26 cellular contexts compared by ENCODE assay signal in the genomic region with DNA sequence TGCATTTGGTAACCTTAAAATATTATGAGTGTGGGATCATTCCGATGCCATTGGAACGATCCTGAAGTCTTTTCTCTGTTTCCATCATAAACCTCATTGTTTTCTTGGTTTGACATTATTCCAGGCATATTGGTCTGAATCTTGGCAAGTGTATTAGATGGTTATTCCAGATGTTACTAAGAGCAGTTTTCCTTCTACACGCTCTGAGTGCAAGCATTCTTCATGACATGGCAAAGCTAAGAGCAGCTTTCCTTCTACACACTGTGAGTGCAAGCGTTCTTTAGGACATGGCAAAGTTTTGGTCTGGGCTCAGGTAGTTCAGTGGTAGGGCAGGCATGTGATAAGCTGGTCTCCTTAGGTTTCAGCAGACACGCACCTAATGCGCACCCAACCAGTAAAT. TPM values are rescaled to one million over a fixed set of nuclear protein-coding genes. Genes with fewer than 3 reads are reported as not detected.
"Had no signal": no experiment of that assay in that cellular context is flagged by ENCODE, and none has a peak within 500 bp of the region (broad histone marks: within the 10 kb centered on the region; RNA-seq: fewer than 3 reads in every experiment).

No MANE protein-coding gene starts in this region.

- H3K36me3 Mint-ChIP-seq: immature natural killer cell; naive thymus-derived CD4-positive, alpha-beta T cell; natural killer cell treated with Interleukin-12 subunit alpha and Interleukin-12 subunit beta and Interleukin-15 and Interleukin-18, amount 100 ng/mL, for 72 hours; stimulated activated effector memory CD8-positive, alpha-beta T cell treated with anti-CD3 and anti-CD28 coated beads, Interleukin-12 subunit alpha, Interleukin-12 subunit beta, amount 100 ng/mL, for 72 hours; type B pancreatic cell had no signal

- H3K4me1 ChIP-seq: parathyroid adenoma, psoas muscle, spleen, uterus had no signal

- H3K9me3 Mint-ChIP-seq: immature natural killer cell; natural killer cell treated with Interleukin-12 subunit alpha and Interleukin-12 subunit beta and Interleukin-15 and Interleukin-18, amount 100 ng/mL, for 72 hours; neural crest cell; stimulated activated effector memory CD8-positive, alpha-beta T cell treated with anti-CD3 and anti-CD28 coated beads, Interleukin-12 subunit alpha, Interleukin-12 subunit beta, amount 100 ng/mL, for 72 hours; stimulated activated naive CD8-positive, alpha-beta T cell treated with anti-CD3 and anti-CD28 coated beads, Interleukin-15, Interleukin-2, amounts not matched to agents 100 ng/mL and 50 ng/mL, for 24 hours; type B pancreatic cell had no signal

- DNase-seq: heart left ventricle; hypothalamus; immature natural killer cell; kidney; mesendoderm; midbrain; mucosa of descending colon; naive thymus-derived CD4-positive, alpha-beta T cell; nucleus accumbens; psoas muscle; sigmoid colon; small intestine; spleen; stimulated activated CD4-positive, alpha-beta T cell treated with anti-CD3 and anti-CD28 coated beads, Interleukin-4, amount 100 ng/mL, for 24 hours; stimulated activated naive CD4-positive, alpha-beta T cell; substantia nigra; uterus had no signal

- H3K4me3 ChIP-seq: heart left ventricle, lung, mucosa of descending colon, psoas muscle, sigmoid colon, spleen, tibial nerve, uterus had no signal

- H3K36me3 ChIP-seq: heart left ventricle, sigmoid colon, spleen, tibial nerve, uterus had no signal

- H3K27me3 ChIP-seq: heart left ventricle, sigmoid colon, tibial nerve, uterus had no signal

- H3K9me3 ChIP-seq: heart left ventricle, mucosa of descending colon, psoas muscle, sigmoid colon, spleen, tibial nerve, uterus had no signal

- H3K27ac Mint-ChIP-seq: immature natural killer cell; naive thymus-derived CD4-positive, alpha-beta T cell; natural killer cell treated with Interleukin-12 subunit alpha and Interleukin-12 subunit beta and Interleukin-15 and Interleukin-18, amount 100 ng/mL, for 72 hours; stimulated activated effector memory CD8-positive, alpha-beta T cell treated with anti-CD3 and anti-CD28 coated beads, Interleukin-12 subunit alpha, Interleukin-12 subunit beta, amount 100 ng/mL, for 72 hours; stimulated activated naive CD8-positive, alpha-beta T cell treated with anti-CD3 and anti-CD28 coated beads, Interleukin-15, Interleukin-2, amounts not matched to agents 100 ng/mL and 50 ng/mL, for 24 hours; type B pancreatic cell had no signal

- ATAC-seq: mucosa of descending colon; naive thymus-derived CD4-positive, alpha-beta T cell had no signal

- H3K4me1 Mint-ChIP-seq: immature natural killer cell; naive thymus-derived CD4-positive, alpha-beta T cell; neural crest cell; stimulated activated effector memory CD8-positive, alpha-beta T cell treated with anti-CD3 and anti-CD28 coated beads, Interleukin-12 subunit alpha, Interleukin-12 subunit beta, amount 100 ng/mL, for 72 hours had no signal

- H3K4me3 Mint-ChIP-seq: immature natural killer cell; naive thymus-derived CD4-positive, alpha-beta T cell; natural killer cell treated with Interleukin-12 subunit alpha and Interleukin-12 subunit beta and Interleukin-15 and Interleukin-18, amount 100 ng/mL, for 72 hours; neural crest cell; stimulated activated effector memory CD8-positive, alpha-beta T cell treated with anti-CD3 and anti-CD28 coated beads, Interleukin-12 subunit alpha, Interleukin-12 subunit beta, amount 100 ng/mL, for 72 hours; stimulated activated naive CD8-positive, alpha-beta T cell treated with anti-CD3 and anti-CD28 coated beads, Interleukin-15, Interleukin-2, amounts not matched to agents 100 ng/mL and 50 ng/mL, for 24 hours; type B pancreatic cell had no signal

- H3K27ac ChIP-seq: heart left ventricle, parathyroid adenoma, psoas muscle, sigmoid colon, spleen, tibial nerve, uterus had no signal

- H2AFZ ChIP-seq: parathyroid adenoma had no signal

- H3K79me2 ChIP-seq: parathyroid adenoma had no signal

- H3K27me3 Mint-ChIP-seq: stimulated activated naive CD8-positive, alpha-beta T cell treated with anti-CD3 and anti-CD28 coated beads, Interleukin-15, Interleukin-2, amounts not matched to agents 100 ng/mL and 50 ng/mL, for 24 hours had no signal

- H3K9ac ChIP-seq: parathyroid adenoma had no signal

RNA-seq across cellular contexts. Expression of a gene that starts 53.0 kb away (rescaled TPM):
- total RNA-seq: myocyte; naive thymus-derived CD4-positive, alpha-beta T cell; natural killer cell treated with Interleukin-12 subunit alpha and Interleukin-12 subunit beta and Interleukin-15 and Interleukin-18, amount 100 ng/mL, for 72 hours had no signal
